14 cellular contexts compared by ENCODE assay signal in the genomic region with DNA sequence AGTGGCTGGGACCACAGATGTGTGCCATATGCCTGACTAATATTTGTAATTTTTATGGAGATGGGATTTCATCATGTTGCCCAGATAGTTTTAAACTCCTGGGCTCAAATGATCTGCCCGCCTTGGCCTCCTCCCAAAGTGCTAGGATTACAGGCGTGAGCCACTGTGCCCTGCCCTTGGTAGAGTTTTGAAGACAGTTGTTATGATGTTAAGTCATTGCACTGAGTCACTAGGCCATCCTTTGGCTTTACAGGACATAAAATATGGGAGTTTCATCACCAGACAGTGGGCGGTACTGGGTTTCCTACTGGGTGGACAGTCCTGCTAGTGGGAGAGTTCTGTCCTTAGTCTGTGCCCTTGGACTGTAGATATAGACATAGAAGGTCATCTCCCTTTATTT.
"Had no signal": no experiment of that assay in that cellular context is flagged by ENCODE, and none has a peak within 500 bp of the region (broad histone marks: within the 10 kb centered on the region; RNA-seq: fewer than 3 reads in every experiment).

No MANE protein-coding gene starts in this region.

- H3K9me3 ChIP-seq: gastroesophageal sphincter, pancreas, vagina had no signal

- H3K27ac ChIP-seq: cardiac muscle cell, gastroesophageal sphincter, left ventricle myocardium inferior, pancreas, vagina had no signal

- H3K27me3 ChIP-seq: cardiac muscle cell, gastroesophageal sphincter, vagina had no signal

- H3K4me3 Mint-ChIP-seq: activated CD4-positive, alpha-beta T cell treated with anti-CD3 and anti-CD28 coated beads for 36 hours; activated CD8-positive, alpha-beta T cell treated with anti-CD3 and anti-CD28 coated beads for 36 hours; activated naive CD8-positive, alpha-beta T cell treated with anti-CD3 and anti-CD28 coated beads, Interleukin-2, amount 50 U/mL, for 24 hours; neural crest cell had no signal

- H3K36me3 ChIP-seq: cardiac muscle cell, gastroesophageal sphincter, left ventricle myocardium inferior, pancreas, vagina had no signal

- ATAC-seq: activated CD4-positive, alpha-beta T cell treated with anti-CD3 and anti-CD28 coated beads for 36 hours; activated CD8-positive, alpha-beta T cell treated with anti-CD3 and anti-CD28 coated beads for 36 hours; activated naive CD8-positive, alpha-beta T cell treated with anti-CD3 and anti-CD28 coated beads, Interleukin-2, amount 50 U/mL, for 24 hours; gastroesophageal sphincter; pancreas had no signal

- H3K4me3 ChIP-seq: cardiac muscle cell, gastroesophageal sphincter, left ventricle myocardium inferior, pancreas, vagina had no signal

- H3K9me3 Mint-ChIP-seq: activated naive CD8-positive, alpha-beta T cell treated with anti-CD3 and anti-CD28 coated beads, Interleukin-2, amount 50 U/mL, for 24 hours; neural crest cell had no signal

- H3K4me1 ChIP-seq: gastroesophageal sphincter, left ventricle myocardium inferior, pancreas, vagina had no signal

- DNase-seq: activated CD4-positive, alpha-beta T cell treated with anti-CD3 and anti-CD28 coated beads for 36 hours; activated CD8-positive, alpha-beta memory T cell treated with anti-CD3 and anti-CD28 coated beads, Interleukin-2, amount 50 U/mL, for 4 hours; activated CD8-positive, alpha-beta T cell treated with anti-CD3 and anti-CD28 coated beads for 36 hours; activated naive CD8-positive, alpha-beta T cell treated with anti-CD3 and anti-CD28 coated beads, Interleukin-2, amount 50 U/mL, for 24 hours; kidney; left ventricle myocardium inferior; mesenchymal stem cell; pancreas; retina; small intestine had no signal

- H3K27ac Mint-ChIP-seq: activated CD4-positive, alpha-beta T cell treated with anti-CD3 and anti-CD28 coated beads for 36 hours; activated CD8-positive, alpha-beta T cell treated with anti-CD3 and anti-CD28 coated beads for 36 hours; activated naive CD8-positive, alpha-beta T cell treated with anti-CD3 and anti-CD28 coated beads, Interleukin-2, amount 50 U/mL, for 24 hours had no signal

- H3K4me1 Mint-ChIP-seq: activated CD4-positive, alpha-beta T cell treated with anti-CD3 and anti-CD28 coated beads for 36 hours; activated naive CD8-positive, alpha-beta T cell treated with anti-CD3 and anti-CD28 coated beads, Interleukin-2, amount 50 U/mL, for 24 hours had no signal
